10 cellular contexts compared by ENCODE assay signal in genomic region chr1:66278260-66279046, GRCh38.
A peak's percentile ranks its signal among the peaks of the same experiment; 100 is the strongest.
DNase-seq lines count a peak whose midpoint lies in the region; ATAC-seq and TF ChIP-seq lines count a peak whose summit lies in the region.
"Had no signal": no experiment of that assay in that cellular context is flagged by ENCODE, and none has a peak within 500 bp of the region (broad histone marks: within the 10 kb centered on the region; RNA-seq: fewer than 3 reads in every experiment).

No MANE protein-coding gene starts in this region.

- H3K27me3 ChIP-seq in neuronal stem cell (ENCODE audit: control insufficient read depth in 3 of 3, insufficient read depth in 3 of 3, low read depth in 1 of 3, low read length in 3 of 3): no peaks in the 10 kb centered on the region
- H3K27me3 ChIP-seq: MG63 had no signal

- no CpG with 5 or more reads among the region's 7 CpGs for WGBS in neuronal stem cell (ENCODE audit: extremely low coverage in 2 of 2, insufficient read length in 2 of 2, insufficient replicate concordance in 1 of 2), 2 donors

- H4K91ac ChIP-seq in neuronal stem cell (ENCODE audit: low read depth, low read length, poor library complexity): no peak overlapping the region

- H2BK120ac ChIP-seq in neuronal stem cell (ENCODE audit: low read depth, low read length): no peak overlapping the region

- H4K8ac ChIP-seq in neuronal stem cell (ENCODE audit: low read depth, low read length): no peak overlapping the region

- H3K4me1 Mint-ChIP-seq in activated naive CD8-positive, alpha-beta T cell treated with anti-CD3 and anti-CD28 coated beads for 36 hours: peaks cover 80% of the 10 kb centered on the region

- peaks cover 4% of the 10 kb centered on the region for H3K9me3 Mint-ChIP-seq in activated naive CD8-positive, alpha-beta T cell treated with anti-CD3 and anti-CD28 coated beads for 36 hours
- H3K9me3 Mint-ChIP-seq: activated naive CD4-positive, alpha-beta T cell treated with anti-CD3 and anti-CD28 coated beads, Interleukin-2, amount 50 U/mL, for 24 hours had no signal

- H3K36me3 Mint-ChIP-seq in activated naive CD8-positive, alpha-beta T cell treated with anti-CD3 and anti-CD28 coated beads for 36 hours: peaks cover 9% of the 10 kb centered on the region
- H3K36me3 Mint-ChIP-seq: activated naive CD4-positive, alpha-beta T cell treated with anti-CD3 and anti-CD28 coated beads, Interleukin-2, amount 50 U/mL, for 24 hours had no signal

- no peak overlapping the region for H3K4me3 ChIP-seq in neuronal stem cell (ENCODE audit: low read length in 2 of 2)
- H3K4me3 ChIP-seq: MG63 had no signal

- no peak overlapping the region for H2AK5ac ChIP-seq in neuronal stem cell (ENCODE audit: low read depth, low read length)

- H3K9ac ChIP-seq in neuronal stem cell (ENCODE audit: low read depth, low read length, poor library complexity): no peak overlapping the region

- H3K27me3 Mint-ChIP-seq in activated naive CD8-positive, alpha-beta T cell treated with anti-CD3 and anti-CD28 coated beads for 36 hours: no peaks in the 10 kb centered on the region
- H3K27me3 Mint-ChIP-seq: activated naive CD4-positive, alpha-beta T cell treated with anti-CD3 and anti-CD28 coated beads, Interleukin-2, amount 50 U/mL, for 24 hours had no signal

- H2AFZ ChIP-seq in neuronal stem cell (ENCODE audit: low read length): peak overlapping the region; percentile 44

- peaks cover 8 to 10% of the 10 kb centered on the region in 2 donors for H3K4me1 ChIP-seq in neuronal stem cell (ENCODE audit: control insufficient read depth in 2 of 2, insufficient read depth in 1 of 2, low read depth in 1 of 2, low read length in 2 of 2)

- no peaks in the 10 kb centered on the region for H3K36me3 ChIP-seq in neuronal stem cell (replicated peaks in 1 of 2; ENCODE audit: control insufficient read depth in 2 of 2, insufficient read depth in 2 of 2, low read length in 2 of 2)
- H3K36me3 ChIP-seq: MG63 had no signal

- no peak overlapping the region for H2BK15ac ChIP-seq in neuronal stem cell (ENCODE audit: low read length)

- H2BK5ac ChIP-seq in neuronal stem cell (ENCODE audit: low read length): no peak overlapping the region

- H3K4ac ChIP-seq in neuronal stem cell (ENCODE audit: low read length): no peak overlapping the region

- H3K18ac ChIP-seq in neuronal stem cell (ENCODE audit: low read length): no peak overlapping the region

- H3K27ac Mint-ChIP-seq in activated naive CD8-positive, alpha-beta T cell treated with anti-CD3 and anti-CD28 coated beads for 36 hours: peak overlapping the region; percentile 25
- H3K27ac Mint-ChIP-seq: activated naive CD4-positive, alpha-beta T cell treated with anti-CD3 and anti-CD28 coated beads, Interleukin-2, amount 50 U/mL, for 24 hours had no signal

- ATAC-seq in GM18867 (IDR thresholded peaks at IDR 0.05; ENCODE audit: unreplicated experiment): peak; percentile 25
- ATAC-seq in HG02885 (IDR thresholded peaks at IDR 0.05; ENCODE audit: poor library complexity, unreplicated experiment): peak; percentile 21
- no peak for ATAC-seq in GM18505 (IDR thresholded peaks at IDR 0.05; ENCODE audit: unreplicated experiment)

- H3K27ac ChIP-seq in neuronal stem cell (replicated peaks; ENCODE audit: low read length): no peak overlapping the region

- H3K14ac ChIP-seq in neuronal stem cell (ENCODE audit: low read length): no peak overlapping the region

- H3K23ac ChIP-seq in neuronal stem cell (ENCODE audit: low read depth, low read length, poor library complexity): no peak overlapping the region

- no peak for TF ChIP-seq POLR2A in GM18505 (IDR thresholded peaks at IDR 0.05; ENCODE audit: borderline replicate concordance, extremely low read depth, insufficient read depth, insufficient read length)

- no peak overlapping the region for H3K4me3 Mint-ChIP-seq in activated naive CD8-positive, alpha-beta T cell treated with anti-CD3 and anti-CD28 coated beads for 36 hours
- H3K4me3 Mint-ChIP-seq: activated naive CD4-positive, alpha-beta T cell treated with anti-CD3 and anti-CD28 coated beads, Interleukin-2, amount 50 U/mL, for 24 hours had no signal

- no peaks in the 10 kb centered on the region for H3K9me3 ChIP-seq in neuronal stem cell (replicated peaks in 1 of 2; ENCODE audit: control insufficient read depth in 2 of 2, insufficient read depth in 1 of 2, low read depth in 1 of 2, low read length in 2 of 2)
- H3K9me3 ChIP-seq: MG63 had no signal

- DNase-seq in activated naive CD8-positive, alpha-beta T cell treated with anti-CD3 and anti-CD28 coated beads for 36 hours: no peak
- DNase-seq in neuronal stem cell (ENCODE audit: low spot score) (no peak), A172 (ENCODE audit: low spot score) (no peak), NCI-H1105 (lab: John Stamatoyannopoulos, UW) (no peak), dermis blood vessel endothelial cell (no peak)
- DNase-seq: MG63 had no signal

- no peaks in the 10 kb centered on the region for H3K79me1 ChIP-seq in neuronal stem cell (ENCODE audit: low read depth, low read length)

- no peak overlapping the region for H2BK12ac ChIP-seq in neuronal stem cell (ENCODE audit: low read length)

- no peak overlapping the region for H3K4me2 ChIP-seq in neuronal stem cell (ENCODE audit: insufficient read depth, low read length, poor library complexity, severe bottlenecking)
